Comparison of ENCODE assay signal across 32 cellular contexts in genomic region chr12:23202746-23203145, GRCh38.
"Had no signal": no experiment of that assay in that cellular context is flagged by ENCODE, and none has a peak within 500 bp of the region (broad histone marks: within the 10 kb centered on the region; RNA-seq: fewer than 3 reads in every experiment).

No MANE protein-coding gene starts in this region.

- H3K9ac ChIP-seq: KMS-11 had no signal

- H3K4me3 ChIP-seq: MG63 had no signal

- H3K36me3 ChIP-seq: MG63 had no signal

- H3K27ac ChIP-seq: KMS-11 had no signal

- H3K4me2 ChIP-seq: KMS-11 had no signal

- H3K9me3 ChIP-seq: MG63 had no signal

- DNase-seq: Karpas-422, Kasumi-1, MG63, MM.1S, MV-4-11, NCI-H1048, NCI-H1092, NCI-H1092 treated with DMSO at 0.1 percent for 48 hours, NCI-H1105, NCI-H1105 treated with DMSO at 0.1 percent for 48 hours, NCI-H1417, NCI-H1417 treated with DMSO at 0.1 percent for 48 hours, NCI-H1436, NCI-H1436 treated with DMSO at 0.1 percent for 48 hours, NCI-H146, NCI-H1694, NCI-H1694 treated with DMSO at 0.1 percent for 48 hours, NCI-H187, NCI-H187 treated with DMSO at 0.1 percent for 48 hours, NCI-H1930, NCI-H2029, NCI-H2029 treated with DMSO at 0.1 percent for 48 hours, NCI-H2081, NCI-H2081 treated with DMSO at 0.1 percent for 48 hours, NCI-H2107, NCI-H2171, NCI-H2171 treated with DMSO at 0.1 percent for 48 hours, NCI-H2227 treated with DMSO at 0.1 percent for 48 hours, NCI-H226, NCI-H345, NCI-H510A had no signal

- H3K27me3 ChIP-seq: MG63 had no signal
